ENCODE assay signal across 25 cellular contexts in genomic region chr15:67534360-67534759, GRCh38.
"Had no signal": no experiment of that assay in that cellular context is flagged by ENCODE, and none has a peak within 500 bp of the region (broad histone marks: within the 10 kb centered on the region; RNA-seq: fewer than 3 reads in every experiment).

No MANE protein-coding gene starts in this region.

- DNase-seq: activated CD4-positive, alpha-beta T cell treated with anti-CD3 and anti-CD28 coated beads for 48 hours; activated CD4-positive, alpha-beta T cell treated with anti-CD3 and anti-CD28 coated beads, Interleukin-2, amount 50 U/mL, for 4 hours; activated CD4-positive, CD25-positive, alpha-beta regulatory T cell treated with anti-CD3 and anti-CD28 coated beads, Interleukin-2, amount 50 U/mL, for 72 hours; activated CD8-positive, alpha-beta T cell treated with anti-CD3 and anti-CD28 coated beads, Interleukin-2, amount 10 ng/mL, durations not matched to agents 7 days and 5 days; activated effector memory CD4-positive, alpha-beta T cell treated with anti-CD3 and anti-CD28 coated beads, Interleukin-2, amount 50 U/mL, for 16 hours; activated naive CD4-positive, alpha-beta T cell treated with Interleukin-2 at 50 U/mL for 16 hours; activated naive CD8-positive, alpha-beta T cell treated with anti-CD3 and anti-CD28 coated beads, Interleukin-2, amount 50 U/mL, for 24 hours; activated T-cell treated with anti-CD3 and anti-CD28 coated beads, Interleukin-2, amount 50 U/mL, for 24 hours; amniotic stem cell; body of pancreas; central memory CD4-positive, alpha-beta T cell; cortex of kidney; MG63; NCI-H1105; NCI-H1436 treated with DMSO at 0.1 percent for 48 hours; NCI-H187; NCI-H2081 treated with DMSO at 0.1 percent for 48 hours; NCI-H446; NCI-H524; T-helper 9 cell had no signal

- H3K4me1 ChIP-seq: ascending aorta, body of pancreas had no signal

- H3K4me3 ChIP-seq: ascending aorta, body of pancreas, MG63 had no signal

- H3K36me3 Mint-ChIP-seq: activated naive CD4-positive, alpha-beta T cell treated with anti-CD3 and anti-CD28 coated beads, Interleukin-2, amount 50 U/mL, for 72 hours; WTC11 had no signal

- H3K36me3 ChIP-seq: ascending aorta had no signal

- H3K27ac Mint-ChIP-seq: activated CD8-positive, alpha-beta T cell treated with anti-CD3 and anti-CD28 coated beads, Interleukin-2, amount 10 ng/mL, durations not matched to agents 7 days and 5 days; activated naive CD4-positive, alpha-beta T cell treated with anti-CD3 and anti-CD28 coated beads, Interleukin-2, amount 50 U/mL, for 72 hours; activated naive CD8-positive, alpha-beta T cell treated with anti-CD3 and anti-CD28 coated beads, Interleukin-2, amount 50 U/mL, for 24 hours; activated T-cell treated with anti-CD3 and anti-CD28 coated beads, Interleukin-2, amount 50 U/mL, for 24 hours; T-helper 1 cell treated with Interleukin-12 subunit alpha and Interleukin-12 subunit beta and Interleukin-4 antibody, amounts not matched to agents 30 μg/mL and 1 μg/mL, for 36 hours; WTC11 had no signal

- ATAC-seq: activated CD8-positive, alpha-beta T cell treated with anti-CD3 and anti-CD28 coated beads, Interleukin-2, amount 10 ng/mL, durations not matched to agents 7 days and 5 days; activated naive CD4-positive, alpha-beta T cell treated with anti-CD3 and anti-CD28 coated beads, Interleukin-2, amount 50 U/mL, for 72 hours; activated naive CD8-positive, alpha-beta T cell treated with anti-CD3 and anti-CD28 coated beads, Interleukin-2, amount 50 U/mL, for 24 hours; body of pancreas; Right ventricle myocardium inferior; WTC11 had no signal

- H3K27me3 Mint-ChIP-seq: activated T-cell treated with anti-CD3 and anti-CD28 coated beads, Interleukin-2, amount 50 U/mL, for 24 hours had no signal

- H3K27ac ChIP-seq: ascending aorta, body of pancreas had no signal

- H3K9me3 ChIP-seq: ascending aorta, body of pancreas, MG63 had no signal

- H3K27me3 ChIP-seq: ascending aorta, body of pancreas, MG63 had no signal

- H3K4me3 Mint-ChIP-seq: activated CD8-positive, alpha-beta T cell treated with anti-CD3 and anti-CD28 coated beads, Interleukin-2, amount 10 ng/mL, durations not matched to agents 7 days and 5 days; activated naive CD8-positive, alpha-beta T cell treated with anti-CD3 and anti-CD28 coated beads, Interleukin-2, amount 50 U/mL, for 24 hours; activated T-cell treated with anti-CD3 and anti-CD28 coated beads, Interleukin-2, amount 50 U/mL, for 24 hours; T-helper 1 cell treated with Interleukin-12 subunit alpha and Interleukin-12 subunit beta and Interleukin-4 antibody, amounts not matched to agents 30 μg/mL and 1 μg/mL, for 36 hours; WTC11 had no signal

- H3K4me1 Mint-ChIP-seq: WTC11 had no signal

- H3K9me3 Mint-ChIP-seq: activated naive CD4-positive, alpha-beta T cell treated with anti-CD3 and anti-CD28 coated beads, Interleukin-2, amount 50 U/mL, for 72 hours; activated naive CD8-positive, alpha-beta T cell treated with anti-CD3 and anti-CD28 coated beads, Interleukin-2, amount 50 U/mL, for 24 hours; activated T-cell treated with anti-CD3 and anti-CD28 coated beads, Interleukin-2, amount 50 U/mL, for 24 hours; T-helper 1 cell treated with Interleukin-12 subunit alpha and Interleukin-12 subunit beta and Interleukin-4 antibody, amounts not matched to agents 30 μg/mL and 1 μg/mL, for 36 hours; WTC11 had no signal
